ENCODE assay signal across 1 cellular context in genomic region chr7:106451171-106451570, GRCh38.
TF ChIP-seq lines count a peak whose summit lies in the region.

No MANE protein-coding gene starts in this region.

TF ChIP-seq in K562, 482 proteins besides CTCF, POLR2A, EP300 and RAD21 (continued from another document):
- TF ChIP-seq FOXO4 (CRISPR knock-in tag; IDR thresholded peaks at IDR 0.05), result no peak
- TF ChIP-seq GTF2F1 (IDR thresholded peaks at IDR 0.05; ENCODE audit: low read depth, low read length), result no peak
- TF ChIP-seq USF1 (CRISPR knock-in tag; IDR thresholded peaks at IDR 0.05), result no peak
- no peak for TF ChIP-seq HMGN3 (IDR thresholded peaks at IDR 0.05; ENCODE audit: borderline replicate concordance, extremely low read depth, insufficient read length, low read depth, low read length)
- 0 out of 2 replicates have a peak, but pooled peaks have one; percentile 45 for TF ChIP-seq TAF7 (tag; IDR thresholded peaks at IDR 0.05)
- peak; percentile 82 for TF ChIP-seq PTTG1 (tag; IDR thresholded peaks at IDR 0.05; ENCODE audit: low read depth)
- no peak for TF ChIP-seq ZNF445 (CRISPR knock-in tag; IDR thresholded peaks at IDR 0.05; ENCODE audit: low read depth)
- TF ChIP-seq MLLT1 (IDR thresholded peaks at IDR 0.05), result no peak
- no peak for TF ChIP-seq RB1 (IDR thresholded peaks at IDR 0.05; ENCODE audit: low read depth)
- TF ChIP-seq ZNF354B (CRISPR knock-in tag; IDR thresholded peaks at IDR 0.05), result no peak
